8 cellular contexts compared by ENCODE assay signal in the genomic region with DNA sequence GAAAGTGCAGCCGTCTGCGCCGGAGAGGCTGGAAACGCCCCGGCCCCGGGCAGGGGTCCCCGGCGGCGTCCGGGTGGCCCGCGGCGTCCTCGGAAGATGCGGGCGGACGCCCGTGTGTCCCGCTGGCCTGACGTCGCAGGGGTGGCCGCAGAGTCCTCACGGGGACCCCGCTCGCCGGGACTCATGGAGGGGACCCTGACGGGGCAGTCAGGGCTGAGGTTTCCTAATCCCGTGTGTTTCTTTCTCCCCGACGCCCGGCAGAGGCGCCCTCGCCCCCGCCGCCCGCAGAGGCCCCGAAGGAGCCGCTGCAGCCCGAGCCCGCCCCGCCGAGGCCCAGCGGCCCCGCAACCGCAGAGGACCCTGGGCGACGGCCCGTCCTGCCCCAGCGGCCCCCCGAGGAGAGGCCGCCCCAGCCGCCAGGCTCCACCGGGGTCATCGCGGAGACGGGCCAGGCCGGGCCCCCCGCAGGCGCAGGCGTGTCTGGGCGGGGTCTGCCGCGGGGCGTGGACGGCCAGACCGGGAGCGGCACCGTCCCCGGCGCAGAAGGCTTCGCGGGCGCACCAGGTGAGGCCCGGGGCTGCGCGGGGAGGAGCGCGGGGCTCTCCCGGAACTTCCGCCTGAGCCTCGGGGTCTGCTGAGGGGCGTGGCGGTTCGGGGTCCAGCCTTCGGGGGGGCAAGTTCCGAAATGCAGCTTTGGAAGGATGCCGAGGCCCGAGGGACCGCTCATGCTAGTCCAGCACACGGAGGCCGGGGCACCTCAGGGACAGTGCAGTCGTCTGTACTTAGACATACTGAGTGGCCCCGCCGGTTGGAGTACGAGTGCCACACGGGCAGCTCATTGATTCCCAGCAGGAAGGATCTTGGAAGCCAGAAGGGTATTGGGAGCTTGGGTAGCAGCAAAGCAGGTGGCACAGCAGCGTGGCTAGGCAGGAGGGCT. TPM values are rescaled to one million over a fixed set of nuclear protein-coding genes. Genes with fewer than 3 reads are reported as not detected.
DNase-seq lines count a peak whose midpoint lies in the region; ATAC-seq and TF ChIP-seq lines count a peak whose summit lies in the region.

No MANE protein-coding gene starts in this region.

- no peak for DNase-seq in Karpas-422
- DNase-seq in activated CD8-positive, alpha-beta T cell treated with anti-CD3 and anti-CD28 coated beads for 36 hours, result peak; percentile 50
- peak; percentile 80 for DNase-seq in upper lobe of right lung
- no peak for DNase-seq in globus pallidus (ENCODE audit: low spot score)

- H4K20me1 ChIP-seq in Karpas-422 (ENCODE audit: insufficient read depth, low read depth, low read length), result no peaks in the 10 kb centered on the region

- CTCF ChIA-PET in activated CD8-positive, alpha-beta T cell treated with anti-CD3 and anti-CD28 coated beads for 36 hours (lab: Charles Lee), result interaction anchor here (0.9 to 1.9 kb wide), 7 partner anchors 11 to 341 kb away, joined by 3 to 5 read pairs (median 4); a partner anchor contains a TSS

- no peaks in the 10 kb centered on the region for H3K27me3 Mint-ChIP-seq in activated CD8-positive, alpha-beta T cell treated with anti-CD3 and anti-CD28 coated beads for 36 hours
- peaks cover 15% of the 10 kb centered on the region for H3K27me3 Mint-ChIP-seq in nephron (ENCODE audit: low read depth)

- H3K4me2 ChIP-seq in Karpas-422 (ENCODE audit: low read depth, low read length, poor library complexity, severe bottlenecking), result peak overlapping the region; percentile 15

- peak overlapping the region; percentile 86 for H3K4me3 Mint-ChIP-seq in activated CD8-positive, alpha-beta T cell treated with anti-CD3 and anti-CD28 coated beads for 36 hours
- H3K4me3 Mint-ChIP-seq in nephron, result peak overlapping the region; percentile 80 to 82 (median 80)

- peaks cover 30% of the 10 kb centered on the region for H3K36me3 Mint-ChIP-seq in activated CD8-positive, alpha-beta T cell treated with anti-CD3 and anti-CD28 coated beads for 36 hours (ENCODE audit: low read depth)
- peaks cover 14% of the 10 kb centered on the region for H3K36me3 Mint-ChIP-seq in nephron (ENCODE audit: low read depth)

- H3K27ac ChIP-seq in Karpas-422 (ENCODE audit: low read length) (no peak overlapping the region), esophagus (ENCODE audit: low read depth in 2 of 2, low read length in 1 of 2) (peak overlapping the region; percentile 47 to 65), upper lobe of right lung (peak overlapping the region; percentile 77)

- H3K9ac ChIP-seq in ES-I3 (ENCODE audit: low read depth, low read length) (peak overlapping the region; percentile 96), Karpas-422 (ENCODE audit: low read length) (no peak overlapping the region)

- H3K27me3 ChIP-seq in Karpas-422 (ENCODE audit: low read length), result no peaks in the 10 kb centered on the region
- no peaks in the 10 kb centered on the region for H3K27me3 ChIP-seq in esophagus (ENCODE audit: control insufficient read depth in 1 of 2, insufficient read depth in 2 of 2, low read length in 2 of 2)
- no peaks in the 10 kb centered on the region for H3K27me3 ChIP-seq in upper lobe of right lung

- H3K9me2 ChIP-seq in Karpas-422 (replicated peaks; ENCODE audit: insufficient read depth, low read length), result no peaks in the 10 kb centered on the region

- WGBS in esophagus, 2 donors, result 2 to 3% methylated on average over 92 to 97 of the region's 97 CpGs

- H3K36me3 ChIP-seq in ES-I3 (ENCODE audit: insufficient read depth, low read length) (peaks cover 7% of the 10 kb centered on the region; the same call in 1 of the 2 replicates), Karpas-422 (ENCODE audit: insufficient read depth, low read length) (no peaks in the 10 kb centered on the region), esophagus (ENCODE audit: control insufficient read depth in 2 of 2, insufficient read depth in 2 of 2, low read length in 1 of 2) (peaks cover 0 to 7% of the 10 kb centered on the region in 2 donors), upper lobe of right lung (peaks cover 25% of the 10 kb centered on the region)

- intact Hi-C loops in activated CD8-positive, alpha-beta T cell treated with anti-CD3 and anti-CD28 coated beads for 36 hours (cut with micrococcal nuclease), result loop anchor here (10.0 kb wide), 1 partner anchor 92 kb away; no protein-coding TSS in a partner anchor
- intact Hi-C loops in upper lobe of right lung (cut with DNase I), result no loop called here

- H2AFZ ChIP-seq in Karpas-422 (ENCODE audit: low read length), result no peak overlapping the region

- H3K4me3 ChIP-seq in Karpas-422 (ENCODE audit: low read length), result no peak overlapping the region
- H3K4me3 ChIP-seq in esophagus (ENCODE audit: low read depth in 1 of 2, low read length in 2 of 2), result peak overlapping the region; percentile 56 to 57
- peak overlapping the region; percentile 70 for H3K4me3 ChIP-seq in upper lobe of right lung

- peaks cover 26% of the 10 kb centered on the region for H3K4me1 Mint-ChIP-seq in activated CD8-positive, alpha-beta T cell treated with anti-CD3 and anti-CD28 coated beads for 36 hours (ENCODE audit: low read depth)
- H3K4me1 Mint-ChIP-seq in nephron, result peaks cover 8% of the 10 kb centered on the region

- POLR2A ChIA-PET in activated CD8-positive, alpha-beta T cell treated with anti-CD3 and anti-CD28 coated beads for 36 hours (lab: Charles Lee), result interaction anchor here (0.6 to 3.5 kb wide), 7 partner anchors 10 to 269 kb away, joined by 3 to 13 read pairs (median 3); no protein-coding TSS in a partner anchor

- peak; percentile 53 for ATAC-seq in GM21515 (IDR thresholded peaks at IDR 0.05; ENCODE audit: unreplicated experiment)
- ATAC-seq in activated CD8-positive, alpha-beta T cell treated with anti-CD3 and anti-CD28 coated beads for 36 hours, result peak; percentile 60
- ATAC-seq in upper lobe of right lung, result peak; percentile 65

- H3K4me1 ChIP-seq in ES-I3 (ENCODE audit: insufficient read depth, low read length) (0 out of 2 replicates have a peak, but pooled peaks cover 4% of the 10 kb centered on the region), Karpas-422 (ENCODE audit: low read length) (no peaks in the 10 kb centered on the region; the same call in 1 of the 2 replicates), esophagus (ENCODE audit: control insufficient read depth in 2 of 2, insufficient read depth in 2 of 2, low read length in 1 of 2) (peaks cover 4 to 5% of the 10 kb centered on the region in 2 donors), upper lobe of right lung (peaks cover 14% of the 10 kb centered on the region)

- peak overlapping the region; percentile 78 for H3K27ac Mint-ChIP-seq in activated CD8-positive, alpha-beta T cell treated with anti-CD3 and anti-CD28 coated beads for 36 hours
- H3K27ac Mint-ChIP-seq in nephron, result peak overlapping the region in 1 of 3 experiments; percentile 46

- no peaks in the 10 kb centered on the region for H3K9me3 Mint-ChIP-seq in activated CD8-positive, alpha-beta T cell treated with anti-CD3 and anti-CD28 coated beads for 36 hours
- no peaks in the 10 kb centered on the region for H3K9me3 Mint-ChIP-seq in nephron

- H3K79me2 ChIP-seq in Karpas-422 (ENCODE audit: low read length), result no peaks in the 10 kb centered on the region

- H3K9me3 ChIP-seq in ES-I3 (ENCODE audit: control insufficient read depth, insufficient read depth, low read length), result no peaks in the 10 kb centered on the region
- H3K9me3 ChIP-seq in Karpas-422 (ENCODE audit: low read length), result no peaks in the 10 kb centered on the region
- H3K9me3 ChIP-seq in esophagus (ENCODE audit: control insufficient read depth in 2 of 2, insufficient read depth in 1 of 2, low read depth in 1 of 2, low read length in 1 of 2), result no peaks in the 10 kb centered on the region
- no peaks in the 10 kb centered on the region for H3K9me3 ChIP-seq in upper lobe of right lung

- peak; percentile 42 for TF ChIP-seq CTCF in activated CD8-positive, alpha-beta T cell treated with anti-CD3 and anti-CD28 coated beads for 36 hours (IDR thresholded peaks at IDR 0.05)
- TF ChIP-seq CTCF in nephron (IDR thresholded peaks at IDR 0.05; ENCODE audit: unreplicated experiment in 3 of 3) (peak; percentile 11 to 37 (median 26)), upper lobe of right lung (IDR thresholded peaks at IDR 0.05) (peak; percentile 22)

RNA-seq across cellular contexts. Expression of a gene that starts 60.0 kb away (rescaled TPM):
- 1.8 and 2.3 TPM in 2 replicates for total RNA-seq in Karpas-422 (2014; rRNA removed; shearing (Covaris generic); ENCODE audit: low replicate concordance)
- 10 to 100 TPM; 17.3 to 19.4 TPM for total RNA-seq in activated CD8-positive, alpha-beta T cell treated with anti-CD3 and anti-CD28 coated beads for 36 hours
- 1 to 10 TPM; 1.3 to 2.0 TPM for polyA plus RNA-seq in esophagus
- 35.2 TPM for total RNA-seq in upper lobe of right lung

Comparison
In these comparisons a context has a peak if more than half of its experiments do, and no peak if none do; other contexts are left out.
1. DNase-seq: peak in activated CD8-positive, alpha-beta T cell treated with anti-CD3 and anti-CD28 coated beads for 36 hours (single experiment) and upper lobe of right lung (single experiment); none in Karpas-422 (single experiment) and globus pallidus (single experiment).
2. Peak in every context shown above with its lines, with median percentiles within 50 percentile points of each other: ATAC-seq and CTCF ChIP-seq.